Comparison of ENCODE assay signal across 10 cellular contexts in the genomic region with DNA sequence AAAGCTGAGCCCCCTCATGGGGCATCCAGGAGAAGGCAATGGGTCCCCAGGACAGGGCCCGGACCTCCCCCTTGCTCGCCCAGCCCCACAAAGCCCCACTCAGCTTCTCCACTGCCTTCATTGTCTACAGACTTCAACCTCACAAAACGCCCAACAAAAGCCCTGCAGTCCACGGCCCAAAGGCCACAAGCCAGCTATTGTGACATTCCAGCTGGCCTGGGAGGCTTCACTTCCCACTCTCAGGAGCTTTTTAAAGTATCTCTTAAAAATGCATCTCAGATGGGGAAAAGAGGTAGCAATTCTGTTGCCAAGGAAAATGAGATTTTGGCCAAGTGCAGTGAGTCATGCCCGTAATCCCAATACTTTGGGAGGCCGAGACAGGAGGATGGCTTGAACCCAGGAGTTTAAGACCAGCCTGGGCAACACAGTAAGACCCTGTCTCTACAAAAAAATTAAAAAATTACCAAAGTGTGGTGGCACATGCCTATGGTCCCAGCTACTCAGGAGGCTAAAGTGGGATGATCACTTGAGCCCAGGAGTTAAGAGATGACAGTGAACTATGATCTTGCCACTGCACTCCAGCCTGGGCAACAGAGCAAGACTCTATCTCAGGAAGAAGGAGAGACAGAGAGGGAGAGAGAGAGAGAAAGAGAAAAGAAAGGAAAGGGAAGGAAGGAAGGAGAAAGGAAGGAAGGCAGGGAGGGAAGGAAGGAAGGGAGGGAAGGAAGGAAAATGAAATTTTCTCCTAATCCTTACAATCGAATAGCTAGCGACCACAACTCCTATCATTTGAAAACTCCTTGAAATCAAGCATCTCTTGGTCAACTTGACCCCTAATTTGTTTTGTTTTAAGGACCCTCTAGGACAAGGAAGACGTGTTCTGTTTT. TPM values are rescaled to one million over a fixed set of nuclear protein-coding genes. Genes with fewer than 3 reads are reported as not detected.
A peak's percentile ranks its signal among the peaks of the same experiment; 100 is the strongest.
DNase-seq lines count a peak whose midpoint lies in the region; ATAC-seq and TF ChIP-seq lines count a peak whose summit lies in the region.
"Had no signal": no experiment of that assay in that cellular context is flagged by ENCODE, and none has a peak within 500 bp of the region (broad histone marks: within the 10 kb centered on the region; RNA-seq: fewer than 3 reads in every experiment).

No MANE protein-coding gene starts in this region.

- ATAC-seq in left lobe of liver (peak; percentile 50), HG02759 (IDR thresholded peaks at IDR 0.05; ENCODE audit: unreplicated experiment) (no peak), GM19035 (IDR thresholded peaks at IDR 0.05; ENCODE audit: unreplicated experiment) (no peak)
- ATAC-seq in activated CD8-positive, alpha-beta T cell treated with anti-CD3 and anti-CD28 coated beads for 36 hours: no peak

- H3K9me3 Mint-ChIP-seq in activated CD8-positive, alpha-beta T cell treated with anti-CD3 and anti-CD28 coated beads for 36 hours: no peaks in the 10 kb centered on the region
- H3K9me3 Mint-ChIP-seq: HFFc6 had no signal

- intact Hi-C loops in activated CD8-positive, alpha-beta T cell treated with anti-CD3 and anti-CD28 coated beads for 36 hours (cut with micrococcal nuclease): no loop called here

- H3K4me1 ChIP-seq in HUES48 (ENCODE audit: control insufficient read depth, insufficient read depth, low read length) (peaks cover 20% of the 10 kb centered on the region), stomach smooth muscle (ENCODE audit: control insufficient read depth, insufficient read depth, low read length) (peaks cover 12% of the 10 kb centered on the region)

- TF ChIP-seq CTCF in coronary artery (IDR thresholded peaks at IDR 0.05): no peak
- no peak for TF ChIP-seq CTCF in activated CD8-positive, alpha-beta T cell treated with anti-CD3 and anti-CD28 coated beads for 36 hours (IDR thresholded peaks at IDR 0.05)

- in situ Hi-C loops in G401 (cut with HindIII; ENCODE audit: low sequenced_read_pairs): no loop called here

- peak overlapping the region; percentile 99 for H3K27ac ChIP-seq in HUES48 (ENCODE audit: low read depth, low read length)
- peak overlapping the region in 1 of 2 donors; percentile 84 for H3K27ac ChIP-seq in coronary artery
- H3K27ac ChIP-seq in stomach smooth muscle (ENCODE audit: low read length): peak overlapping the region; percentile 70

- CTCF ChIA-PET in activated CD8-positive, alpha-beta T cell treated with anti-CD3 and anti-CD28 coated beads for 36 hours (lab: Charles Lee): no interaction called here

- H3K27me3 Mint-ChIP-seq in activated CD8-positive, alpha-beta T cell treated with anti-CD3 and anti-CD28 coated beads for 36 hours: peaks cover 20% of the 10 kb centered on the region

- peak overlapping the region; percentile 53; the same call in 1 of the 2 replicates for H3K4me3 ChIP-seq in HUES48 (ENCODE audit: low read depth, low read length)
- H3K4me3 ChIP-seq in coronary artery: peak overlapping the region; percentile 65
- peak overlapping the region in 1 of 2 donors; percentile 66 for H3K4me3 ChIP-seq in stomach smooth muscle (ENCODE audit: low read length in 2 of 2)

- H3K9me3 ChIP-seq in HUES48 (ENCODE audit: control insufficient read depth, insufficient read depth, low read length) (no peaks in the 10 kb centered on the region), stomach smooth muscle (ENCODE audit: control insufficient read depth in 2 of 2, low read length in 2 of 2) (no peaks in the 10 kb centered on the region)

- POLR2A ChIA-PET in activated CD8-positive, alpha-beta T cell treated with anti-CD3 and anti-CD28 coated beads for 36 hours (lab: Charles Lee): interaction anchor here (0.9 kb wide), 1 partner anchor 31 kb away, joined by 4 read pairs; the partner anchor contains the start of gene TARDBP

- H3K27me3 ChIP-seq in HUES48 (ENCODE audit: control insufficient read depth, insufficient read depth, low read length) (no peaks in the 10 kb centered on the region), stomach smooth muscle (ENCODE audit: control insufficient read depth in 1 of 2, insufficient read depth in 2 of 2, low read length in 2 of 2) (no peaks in the 10 kb centered on the region)

- no peaks in the 10 kb centered on the region for H3K36me3 Mint-ChIP-seq in activated CD8-positive, alpha-beta T cell treated with anti-CD3 and anti-CD28 coated beads for 36 hours (ENCODE audit: low read depth)

- H3K36me3 ChIP-seq in HUES48 (ENCODE audit: control insufficient read depth, insufficient read depth, low read length) (no peaks in the 10 kb centered on the region), stomach smooth muscle (ENCODE audit: control insufficient read depth in 2 of 2, insufficient read depth in 2 of 2, low read length in 2 of 2) (no peaks in the 10 kb centered on the region)

- no peak overlapping the region for H3K4me3 Mint-ChIP-seq in activated CD8-positive, alpha-beta T cell treated with anti-CD3 and anti-CD28 coated beads for 36 hours

- no peak overlapping the region for H3K27ac Mint-ChIP-seq in activated CD8-positive, alpha-beta T cell treated with anti-CD3 and anti-CD28 coated beads for 36 hours
- H3K27ac Mint-ChIP-seq: HFFc6 had no signal

- DNase-seq in coronary artery (ENCODE audit: low spot score) (no peak), left lobe of liver (ENCODE audit: low spot score) (no peak), G401 (ENCODE audit: low spot score) (no peak)
- no peak for DNase-seq in activated CD8-positive, alpha-beta T cell treated with anti-CD3 and anti-CD28 coated beads for 36 hours
- DNase-seq: activated CD8-positive, alpha-beta memory T cell treated with anti-CD3 and anti-CD28 coated beads, Interleukin-2, amount 50 U/mL, for 4 hours had no signal

- H3K9ac ChIP-seq in HUES48 (ENCODE audit: low read depth, low read length): peak overlapping the region; percentile 8; the same call in 1 of the 2 replicates
- H3K9ac ChIP-seq in stomach smooth muscle (ENCODE audit: low read length in 2 of 2): peak overlapping the region; percentile 71 to 81

- peaks cover 7% of the 10 kb centered on the region for H3K4me1 Mint-ChIP-seq in activated CD8-positive, alpha-beta T cell treated with anti-CD3 and anti-CD28 coated beads for 36 hours (ENCODE audit: low read depth)

RNA-seq across cellular contexts. Expression of gene TARDBP, which starts 31.4 kb away (rescaled TPM):
- total RNA-seq in left lobe of liver: 59.1 TPM
- total RNA-seq in activated CD8-positive, alpha-beta T cell treated with anti-CD3 and anti-CD28 coated beads for 36 hours: 100 to 1,000 TPM; 152 to 163 TPM
- total RNA-seq in G401 (2014; rRNA removed; shearing (Covaris generic)): 31.6 and 70.3 TPM in 2 replicates
